Comparison of ENCODE assay signal across 8 cellular contexts in genomic region chr19:48963371-48964204, GRCh38. TPM values are rescaled to one million over a fixed set of nuclear protein-coding genes. Genes with fewer than 3 reads are reported as not detected.
DNase-seq lines count a peak whose midpoint lies in the region; ATAC-seq, FAIRE-seq and TF ChIP-seq lines count a peak whose summit lies in the region.

No MANE protein-coding gene starts in this region.

- DNase-seq in CD4-positive, alpha-beta memory T cell: peak in 2 of 5 donors; percentile 26 to 68
- DNase-seq in SW480 (ENCODE audit: low spot score) (peak; percentile 85), left ventricle myocardium inferior (peak; percentile 72), posterior vena cava (ENCODE audit: low spot score) (peak; percentile 93), urothelium cell line (ENCODE audit: low spot score) (peak; percentile 77)

- no peak for TF ChIP-seq CTCF in left ventricle myocardium inferior (IDR thresholded peaks at IDR 0.05; ENCODE audit: borderline replicate concordance)

- H3K27me3 Mint-ChIP-seq in CD4-positive, alpha-beta memory T cell: no peaks in the 10 kb centered on the region

- H3K9me3 Mint-ChIP-seq in CD4-positive, alpha-beta memory T cell: peaks cover 0 to 1% (median 0%) of the 10 kb centered on the region in 8 donors

- H3K27ac Mint-ChIP-seq in CD4-positive, alpha-beta memory T cell: peak overlapping the region; percentile 86 to 98 (median 91)

- CTCF ChIA-PET in CD4-positive, alpha-beta memory T cell (lab: Charles Lee; ENCODE audit: partially characterized antibody): no interaction called here

- peak overlapping the region in 1 of 2 donors; percentile 34 for H3K4me3 ChIP-seq in CD4-positive, alpha-beta memory T cell (ENCODE audit: low read length in 2 of 2)
- H3K4me3 ChIP-seq in left ventricle myocardium inferior: peak overlapping the region; percentile 88

- no peaks in the 10 kb centered on the region for H3K27me3 ChIP-seq in CD4-positive, alpha-beta memory T cell (ENCODE audit: insufficient read depth, low read length)
- no peaks in the 10 kb centered on the region for H3K27me3 ChIP-seq in left ventricle myocardium inferior (ENCODE audit: low read depth)

- no peaks in the 10 kb centered on the region for H3K9me3 ChIP-seq in CD4-positive, alpha-beta memory T cell (ENCODE audit: control insufficient read depth in 1 of 2, low read length in 2 of 2)
- no peaks in the 10 kb centered on the region for H3K9me3 ChIP-seq in left ventricle myocardium inferior (replicated peaks)

- H3K4me1 Mint-ChIP-seq in CD4-positive, alpha-beta memory T cell: peaks cover 30 to 67% (median 46%) of the 10 kb centered on the region in 4 donors

- H3K4me3 Mint-ChIP-seq in CD4-positive, alpha-beta memory T cell: peak overlapping the region; percentile 77 to 100 (median 96)

- POLR2A ChIA-PET in CD4-positive, alpha-beta memory T cell (lab: Charles Lee; ENCODE audit: partially characterized antibody): interaction anchor here (1.4 to 5.6 kb wide), 7 partner anchors 9 to 105 kb away, joined by 5 to 134 read pairs (median 22); partner anchors contain the start of genes BAX, DHDH, GYS1 and NUCB1

- ATAC-seq in HG02588 (IDR thresholded peaks at IDR 0.05; ENCODE audit: unreplicated experiment): peak; percentile 29
- ATAC-seq in GM19397 (IDR thresholded peaks at IDR 0.05; ENCODE audit: unreplicated experiment): no peak

- H3K36me3 Mint-ChIP-seq in CD4-positive, alpha-beta memory T cell: peaks cover 13 to 26% of the 10 kb centered on the region in 2 donors

- intact Hi-C loops in CD4-positive, alpha-beta memory T cell (cut with micrococcal nuclease): loop anchor here (2.0 kb wide), 2 partner anchors 31 to 63 kb away; partner anchors contain the start of genes DHDH and NUCB1
- intact Hi-C loops in left ventricle myocardium inferior (cut with micrococcal nuclease): no loop called here
- intact Hi-C loops in posterior vena cava (cut with DNase I): loop anchor here (10.0 kb wide), 2 partner anchors 69 to 169 kb away; partner anchors contain the start of gene TULP2 (in 1 of the 2)

- WGBS in adipose tissue, 3 donors: 10 to 13% (median 12%) methylated on average over 22 to 28 of the region's 28 CpGs

- H3K36me3 ChIP-seq in CD4-positive, alpha-beta memory T cell (ENCODE audit: insufficient read depth, low read length): peaks cover 8% of the 10 kb centered on the region
- H3K36me3 ChIP-seq in left ventricle myocardium inferior: peaks cover 21% of the 10 kb centered on the region

- peaks cover 48% of the 10 kb centered on the region for H3K4me1 ChIP-seq in CD4-positive, alpha-beta memory T cell (ENCODE audit: insufficient read depth, low read length)
- peaks cover 61% of the 10 kb centered on the region for H3K4me1 ChIP-seq in left ventricle myocardium inferior

- FAIRE-seq in urothelium cell line (lab: Jason Lieb, UNC): no peak

- H3K27ac ChIP-seq in CD4-positive, alpha-beta memory T cell (ENCODE audit: low read depth, low read length): peak overlapping the region; percentile 58
- H3K27ac ChIP-seq in adipose tissue (ENCODE audit: low read depth, low read length): peak overlapping the region; percentile 4
- peak overlapping the region; percentile 94 for H3K27ac ChIP-seq in left ventricle myocardium inferior (replicated peaks)

RNA-seq across cellular contexts. Expression of gene FTL, which starts 1.5 kb away (rescaled TPM):
- total RNA-seq in CD4-positive, alpha-beta memory T cell: 1,000 to 10,000 TPM; 1,304 to 1,371 TPM
- polyA plus RNA-seq in CD4-positive, alpha-beta memory T cell: 1,000 to 10,000 TPM; 3,537 to 4,474 TPM
- polyA plus RNA-seq in adipose tissue: over 10,000 TPM in 1 of 3 donors, 1,000 to 10,000 TPM in 2; 1,172 to 18,296 (median 6,752) TPM
- total RNA-seq in left ventricle myocardium inferior: 834 TPM
- total RNA-seq in posterior vena cava: 1,000 to 10,000 TPM; 2,854 to 3,275 TPM

RNA-seq across cellular contexts. Expression of gene BAX, which starts 8.9 kb away (rescaled TPM):
- total RNA-seq in CD4-positive, alpha-beta memory T cell: 100 to 1,000 TPM; 173 to 183 TPM
- 10 to 100 TPM; 56.5 to 66.8 TPM for polyA plus RNA-seq in CD4-positive, alpha-beta memory T cell
- 10 to 100 TPM; 24.4 to 71.2 (median 39.9) TPM for polyA plus RNA-seq in adipose tissue
- total RNA-seq in left ventricle myocardium inferior: 25.5 TPM
- 10 to 100 TPM; 44.6 to 53.4 TPM for total RNA-seq in posterior vena cava

RNA-seq across cellular contexts. Expression of gene GYS1, which starts 29.5 kb away (rescaled TPM):
- 10 to 100 TPM; 56.2 to 56.4 TPM for total RNA-seq in CD4-positive, alpha-beta memory T cell
- 10 to 100 TPM; 30.6 to 31.4 TPM for polyA plus RNA-seq in CD4-positive, alpha-beta memory T cell
- 10 to 100 TPM; 20.1 to 73.8 (median 31.2) TPM for polyA plus RNA-seq in adipose tissue
- total RNA-seq in left ventricle myocardium inferior (138 TPM), posterior vena cava (10 to 100 TPM; 28.0 to 39.5 TPM)

RNA-seq across cellular contexts. Expression of gene DHDH, which starts 30.1 kb away (rescaled TPM):
- 1 to 10 TPM; 1.2 to 1.6 TPM for total RNA-seq in CD4-positive, alpha-beta memory T cell
- polyA plus RNA-seq in CD4-positive, alpha-beta memory T cell: 1 to 10 TPM in 1 of 2 donors, under 1 TPM in 1; 0.60 to 1.2 TPM
- under 1 TPM in 1 of 3 donors, not detected in 2; 0.30 TPM for polyA plus RNA-seq in adipose tissue
- total RNA-seq in left ventricle myocardium inferior (not detected), posterior vena cava (not detected)

RNA-seq across cellular contexts. Expression of gene RUVBL2, which starts 30.1 kb away (rescaled TPM):
- 10 to 100 TPM; 27.9 to 28.5 TPM for total RNA-seq in CD4-positive, alpha-beta memory T cell
- polyA plus RNA-seq in CD4-positive, alpha-beta memory T cell: 10 to 100 TPM; 48.6 to 51.9 TPM
- polyA plus RNA-seq in adipose tissue: 10 to 100 TPM; 44.6 to 65.0 (median 50.0) TPM
- total RNA-seq in left ventricle myocardium inferior (44.4 TPM), posterior vena cava (10 to 100 TPM; 34.7 to 43.1 TPM)

Comparison
In these comparisons a context has a peak if more than half of its experiments do, and no peak if none do; other contexts are left out.
1. H3K27ac ChIP-seq: peak in every context shown above with its lines; median percentile 94 in left ventricle myocardium inferior; 58 in CD4-positive, alpha-beta memory T cell; 4 in adipose tissue.